31 cellular contexts compared by ENCODE assay signal in genomic region chr14:51822499-51822898, GRCh38.
"Had no signal": no experiment of that assay in that cellular context is flagged by ENCODE, and none has a peak within 500 bp of the region (broad histone marks: within the 10 kb centered on the region; RNA-seq: fewer than 3 reads in every experiment).

No MANE protein-coding gene starts in this region.

- DNase-seq: activated CD4-positive, alpha-beta T cell treated with anti-CD3 and anti-CD28 coated beads, Interleukin-2, amount 50 U/mL, for 48 hours; activated CD4-positive, CD25-positive, alpha-beta regulatory T cell treated with anti-CD3 and anti-CD28 coated beads, Interleukin-2, amount 50 U/mL, for 72 hours; activated gamma-delta T cell treated with Interleukin-2 at 50 U/mL for 16 hours; activated naive CD4-positive, alpha-beta T cell treated with anti-CD3 and anti-CD28 coated beads, Interleukin-2, amount 10 ng/mL, durations not matched to agents 7 days and 5 days; activated naive CD8-positive, alpha-beta T cell treated with anti-CD3 and anti-CD28 coated beads for 36 hours; activated T-cell treated with anti-CD3 and anti-CD28 coated beads for 4 hours; activated T-cell treated with anti-CD3 and anti-CD28 coated beads, Interleukin-2, amount 50 U/mL, for 48 hours; adrenal gland; aorta; body of pancreas; KBM-7; MV-4-11; NCI-H1092 treated with DMSO at 0.1 percent for 48 hours; NCI-H1417 treated with DMSO at 0.1 percent for 48 hours; NCI-H1694; NCI-H2029; NCI-H345; NCI-H510A; NCI-H526 treated with DMSO at 0.1 percent for 48 hours; NCI-H82; NK-92 treated with Interleukin-12 subunit alpha and Interleukin-12 subunit beta, amount 100 ng/mL, for 24 hours; OCI-M1; Peyer's patch; SHP77; T-helper 17 cell; T-helper 9 cell had no signal

- H3K4me3 ChIP-seq: adrenal gland, body of pancreas, cardiac muscle cell, Peyer's patch, SJSA1 had no signal

- H3K27ac Mint-ChIP-seq: activated naive CD4-positive, alpha-beta T cell treated with anti-CD3 and anti-CD28 coated beads, Interleukin-2, amount 10 ng/mL, durations not matched to agents 7 days and 5 days; activated naive CD8-positive, alpha-beta T cell treated with anti-CD3 and anti-CD28 coated beads for 36 hours; activated T-helper 2 cell treated with anti-CD3 and anti-CD28 coated beads, Interferon-gamma antibody, Interleukin-2, Interleukin-4, amounts not matched to agents 10 μg/mL and 5 μg/mL and 100 μg/mL, durations not matched to agents 14 hours and 24 hours and 36 hours; T-helper 17 cell; WTC11 had no signal

- H3K4me3 Mint-ChIP-seq: activated naive CD4-positive, alpha-beta T cell treated with anti-CD3 and anti-CD28 coated beads, Interleukin-2, amount 10 ng/mL, durations not matched to agents 7 days and 5 days; activated naive CD8-positive, alpha-beta T cell treated with anti-CD3 and anti-CD28 coated beads for 36 hours; T-helper 17 cell; WTC11 had no signal

- H3K27me3 Mint-ChIP-seq: activated naive CD8-positive, alpha-beta T cell treated with anti-CD3 and anti-CD28 coated beads for 36 hours had no signal

- ATAC-seq: body of pancreas, T-helper 17 cell, WTC11 had no signal

- H3K4me1 ChIP-seq: adrenal gland, body of pancreas, Peyer's patch had no signal

- H3K4me1 Mint-ChIP-seq: activated naive CD4-positive, alpha-beta T cell treated with anti-CD3 and anti-CD28 coated beads, Interleukin-2, amount 10 ng/mL, durations not matched to agents 7 days and 5 days; activated naive CD8-positive, alpha-beta T cell treated with anti-CD3 and anti-CD28 coated beads for 36 hours; T-helper 17 cell had no signal

- H3K36me3 Mint-ChIP-seq: activated naive CD4-positive, alpha-beta T cell treated with anti-CD3 and anti-CD28 coated beads, Interleukin-2, amount 10 ng/mL, durations not matched to agents 7 days and 5 days; activated naive CD8-positive, alpha-beta T cell treated with anti-CD3 and anti-CD28 coated beads for 36 hours had no signal

- H3K36me3 ChIP-seq: adrenal gland, cardiac muscle cell, Peyer's patch, SJSA1 had no signal

- H3K9me3 ChIP-seq: adrenal gland, body of pancreas, Peyer's patch, SJSA1 had no signal

- H3K27me3 ChIP-seq: adrenal gland, body of pancreas, cardiac muscle cell, Peyer's patch, SJSA1 had no signal

- H3K27ac ChIP-seq: adrenal gland, body of pancreas, cardiac muscle cell, Peyer's patch, RWPE1, SJSA1 had no signal

- H3K9me3 Mint-ChIP-seq: activated naive CD4-positive, alpha-beta T cell treated with anti-CD3 and anti-CD28 coated beads, Interleukin-2, amount 10 ng/mL, durations not matched to agents 7 days and 5 days; activated naive CD8-positive, alpha-beta T cell treated with anti-CD3 and anti-CD28 coated beads for 36 hours; activated T-helper 2 cell treated with anti-CD3 and anti-CD28 coated beads, Interferon-gamma antibody, Interleukin-2, Interleukin-4, amounts not matched to agents 10 μg/mL and 5 μg/mL and 100 μg/mL, durations not matched to agents 14 hours and 24 hours and 36 hours had no signal
